Comparison of ENCODE assay signal across 2 cellular contexts in genomic region chr2:174022431-174022830, GRCh38.
TF ChIP-seq lines count a peak whose summit lies in the region.

No MANE protein-coding gene starts in this region.

TF ChIP-seq in H1, 55 proteins besides CTCF, POLR2A, EP300 and RAD21:
- TF ChIP-seq FOSL1 (IDR thresholded peaks at IDR 0.05; ENCODE audit: insufficient read depth, low read depth, low read length), result no peak

TF ChIP-seq in HepG2, 621 proteins besides CTCF, POLR2A, EP300 and RAD21:
- TF ChIP-seq PRDM15 (CRISPR knock-in tag; IDR thresholded peaks at IDR 0.05) (no peak), ZNF326 (CRISPR knock-in tag; IDR thresholded peaks at IDR 0.05; ENCODE audit: borderline replicate concordance) (no peak), ZNF883 (CRISPR knock-in tag; IDR thresholded peaks at IDR 0.05; ENCODE audit: not compliant biosample characterization) (no peak), ZNF260 (CRISPR knock-in tag; IDR thresholded peaks at IDR 0.05; ENCODE audit: borderline replicate concordance, low read depth) (no peak), ZNF761 (CRISPR knock-in tag; conservative IDR thresholded peaks at IDR 0.05) (no peak), HNRNPL (IDR thresholded peaks at IDR 0.05; ENCODE audit: low read depth, low read length) (no peak), MXD3 (CRISPR knock-in tag; IDR thresholded peaks at IDR 0.05) (no peak), ZFP90 (CRISPR knock-in tag; IDR thresholded peaks at IDR 0.05; ENCODE audit: borderline replicate concordance) (no peak), ELF3 (CRISPR knock-in tag; IDR thresholded peaks at IDR 0.05) (no peak)
